Comparison of ENCODE assay signal across 20 cellular contexts in the genomic region with DNA sequence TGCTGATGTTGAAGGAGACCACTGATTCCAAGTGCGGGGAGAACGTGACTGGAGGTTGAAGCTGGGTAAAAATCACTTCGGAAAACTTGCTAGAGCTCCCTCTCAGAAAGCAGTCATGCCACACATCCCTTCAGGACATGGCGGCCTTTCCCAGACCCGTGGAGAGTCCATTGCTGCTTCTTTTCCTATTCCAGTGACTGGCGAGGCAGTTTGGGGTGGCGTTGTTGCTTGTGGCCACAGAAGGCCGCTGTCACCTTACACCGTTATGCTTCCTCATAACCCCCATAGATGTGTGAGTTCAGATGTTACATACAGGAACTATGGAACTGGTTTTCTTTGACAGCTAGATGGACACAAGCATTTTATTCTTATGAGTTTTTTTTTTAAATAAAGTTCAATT.
DNase-seq lines count a peak whose midpoint lies in the region; ATAC-seq and TF ChIP-seq lines count a peak whose summit lies in the region.
"Had no signal": no experiment of that assay in that cellular context is flagged by ENCODE, and none has a peak within 500 bp of the region (broad histone marks: within the 10 kb centered on the region; RNA-seq: fewer than 3 reads in every experiment).

No MANE protein-coding gene starts in this region.

- TF ChIP-seq POLR2A in NB4 (IDR thresholded peaks at IDR 0.05; ENCODE audit: extremely low read depth, insufficient read length) = no peak

- no peaks in the 10 kb centered on the region for H3K27me3 Mint-ChIP-seq in activated CD4-positive, alpha-beta memory T cell treated with anti-CD3 and anti-CD28 coated beads for 36 hours
- H3K27me3 Mint-ChIP-seq: CD4-positive, CD25-positive, alpha-beta regulatory T cell; CD8-positive, alpha-beta memory T cell had no signal

- POLR2A ChIA-PET in activated CD4-positive, alpha-beta memory T cell treated with anti-CD3 and anti-CD28 coated beads for 36 hours (lab: Charles Lee) = no interaction called here

- ATAC-seq in Right ventricle myocardium inferior = no peak
- ATAC-seq: GM12878, K562 had no signal

- no peaks in the 10 kb centered on the region for H3K36me3 Mint-ChIP-seq in activated CD4-positive, alpha-beta memory T cell treated with anti-CD3 and anti-CD28 coated beads for 36 hours
- H3K36me3 Mint-ChIP-seq: CD4-positive, CD25-positive, alpha-beta regulatory T cell; CD8-positive, alpha-beta memory T cell had no signal

- H3K4me3 Mint-ChIP-seq in activated CD4-positive, alpha-beta memory T cell treated with anti-CD3 and anti-CD28 coated beads for 36 hours = no peak overlapping the region
- H3K4me3 Mint-ChIP-seq: CD4-positive, CD25-positive, alpha-beta regulatory T cell; CD8-positive, alpha-beta memory T cell had no signal

- H3K4me3 ChIP-seq in NB4 (ENCODE audit: low read depth, low read length) (no peak overlapping the region), brain microvascular endothelial cell (ENCODE audit: low read depth, low read length) (no peak overlapping the region)
- H3K4me3 ChIP-seq: GM12878, K562 had no signal

- intact Hi-C loops in Right ventricle myocardium inferior (cut with DNase I) = no loop called here
- intact Hi-C loops in activated CD4-positive, alpha-beta memory T cell treated with anti-CD3 and anti-CD28 coated beads for 36 hours (cut with micrococcal nuclease) = no loop called here

- no peaks in the 10 kb centered on the region for H3K27me3 ChIP-seq in brain microvascular endothelial cell (replicated peaks)
- H3K27me3 ChIP-seq: BE2C had no signal

- H3K27ac Mint-ChIP-seq in activated CD4-positive, alpha-beta memory T cell treated with anti-CD3 and anti-CD28 coated beads for 36 hours = no peak overlapping the region
- H3K27ac Mint-ChIP-seq: CD4-positive, CD25-positive, alpha-beta regulatory T cell; CD8-positive, alpha-beta memory T cell had no signal

- in situ Hi-C loops in brain microvascular endothelial cell (cut with HindIII; ENCODE audit: low pct_ligation_motif_present, low sequenced_read_pairs) = no loop called here

- H3K4me1 Mint-ChIP-seq in activated CD4-positive, alpha-beta memory T cell treated with anti-CD3 and anti-CD28 coated beads for 36 hours (ENCODE audit: low read depth) = no peaks in the 10 kb centered on the region
- H3K4me1 Mint-ChIP-seq: CD4-positive, CD25-positive, alpha-beta regulatory T cell; CD8-positive, alpha-beta memory T cell had no signal

- CTCF ChIA-PET in activated CD4-positive, alpha-beta memory T cell treated with anti-CD3 and anti-CD28 coated beads for 36 hours (lab: Charles Lee) = no interaction called here

- no peak for TF ChIP-seq CTCF in NB4 (IDR thresholded peaks at IDR 0.05; ENCODE audit: low read depth, low read length)
- no peak for TF ChIP-seq CTCF in brain microvascular endothelial cell (IDR thresholded peaks at IDR 0.05; ENCODE audit: low read depth, low read length, missing control alignments)

- H3K36me3 ChIP-seq in brain microvascular endothelial cell (replicated peaks) = no peaks in the 10 kb centered on the region
- H3K36me3 ChIP-seq: BE2C had no signal

- H3K27ac ChIP-seq in brain microvascular endothelial cell = no peak overlapping the region

- DNase-seq in HT-29 (ENCODE audit: low spot score) (peak; percentile 8), NB4 (ENCODE audit: low read depth) (peak; percentile 9), SW480 (ENCODE audit: low spot score) (peak; percentile 13), Right ventricle myocardium inferior (ENCODE audit: missing footprints) (no peak), brain microvascular endothelial cell (no peak)
- DNase-seq in activated CD4-positive, alpha-beta memory T cell treated with anti-CD3 and anti-CD28 coated beads for 36 hours = no peak
- DNase-seq: ACHN; BE2C; C1 segment of cervical spinal cord; CD4-positive, CD25-positive, alpha-beta regulatory T cell; CD8-positive, alpha-beta memory T cell; COR-L47; DMS 273 treated with DMSO at 0.1 percent for 48 hours; DMS53; DND-41; EL; HCEC 1CT; IMR-90 had no signal

- H3K9me3 Mint-ChIP-seq in activated CD4-positive, alpha-beta memory T cell treated with anti-CD3 and anti-CD28 coated beads for 36 hours = peaks cover 25% of the 10 kb centered on the region

Comparison
In these comparisons a context has a peak if more than half of its experiments do, and no peak if none do; other contexts are left out.
1. DNase-seq: peak in HT-29 (single experiment), NB4 (single experiment) and SW480 (single experiment); none in Right ventricle myocardium inferior (single experiment), brain microvascular endothelial cell (single experiment) and activated CD4-positive, alpha-beta memory T cell treated with anti-CD3 and anti-CD28 coated beads for 36 hours (single experiment).